In the genomic region with DNA sequence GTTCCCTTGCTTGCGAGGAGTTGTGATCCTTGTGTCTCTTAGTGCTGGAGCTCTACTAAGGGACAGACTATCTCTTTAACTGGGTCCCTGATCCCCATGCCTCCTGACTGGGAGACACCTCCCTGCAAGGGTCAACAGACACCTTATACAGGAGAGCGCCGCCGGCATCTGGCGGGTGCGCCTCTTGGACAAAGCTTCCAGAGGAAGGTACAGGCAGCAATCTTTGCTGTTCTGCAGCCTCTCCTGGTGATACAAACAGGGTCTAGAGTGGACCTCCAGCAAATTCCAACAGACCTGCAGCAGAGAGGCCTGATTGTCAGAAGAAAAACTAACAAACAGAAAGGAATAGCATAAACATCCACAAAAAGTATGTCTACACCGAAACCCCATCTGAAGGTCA, we compare ENCODE assay signal across 23 cellular contexts.
DNase-seq lines count a peak whose midpoint lies in the region; ATAC-seq lines count a peak whose summit lies in the region.
"Had no signal": no experiment of that assay in that cellular context is flagged by ENCODE, and none has a peak within 500 bp of the region (broad histone marks: within the 10 kb centered on the region; RNA-seq: fewer than 3 reads in every experiment).

No MANE protein-coding gene starts in this region.

- no peak for ATAC-seq in Right ventricle myocardium inferior
- ATAC-seq in left cardiac atrium, result no peak
- ATAC-seq: A549; CD8-positive, alpha-beta T cell had no signal

- peak; percentile 37 for DNase-seq in Right ventricle myocardium inferior (ENCODE audit: missing footprints)
- DNase-seq in left cardiac atrium, result no peak
- DNase-seq: 8988T; ACHN; AML-193; BE2C; C1 segment of cervical spinal cord; Caco-2; Calu3; CD4-positive, alpha-beta memory T cell; CD4-positive, alpha-beta T cell; CD4-positive, CD25-positive, alpha-beta regulatory T cell; CD8-positive, alpha-beta memory T cell; COR-L47; DMS 273 treated with DMSO at 0.1 percent for 48 hours; DMS153; DMS53; DMS79; DMS79 treated with DMSO at 0.1 percent for 48 hours; DND-41; EL had no signal

- intact Hi-C loops in Right ventricle myocardium inferior (cut with DNase I) (no loop called here), left cardiac atrium (cut with DNase I) (no loop called here)
